In genomic region chr4:78510108-78510507, GRCh38 we compare ENCODE assay signal across 34 cellular contexts. TPM values are rescaled to one million over a fixed set of nuclear protein-coding genes. Genes with fewer than 3 reads are reported as not detected.
"Had no signal": no experiment of that assay in that cellular context is flagged by ENCODE, and none has a peak within 500 bp of the region (broad histone marks: within the 10 kb centered on the region; RNA-seq: fewer than 3 reads in every experiment).

No MANE protein-coding gene starts in this region.

- H3K9ac ChIP-seq: KMS-11 had no signal

- H3K9me3 ChIP-seq: MG63 had no signal

- H3K27me3 ChIP-seq: MG63 had no signal

- H3K27ac ChIP-seq: KMS-11 had no signal

- H3K4me3 ChIP-seq: MG63 had no signal

- H3K36me3 ChIP-seq: MG63 had no signal

- DNase-seq: Karpas-422, KG1, MG63, MM.1S, MV-4-11, NCI-H1048, NCI-H1092, NCI-H1092 treated with DMSO at 0.1 percent for 48 hours, NCI-H1105, NCI-H1105 treated with DMSO at 0.1 percent for 48 hours, NCI-H1417, NCI-H1417 treated with DMSO at 0.1 percent for 48 hours, NCI-H1436, NCI-H1436 treated with DMSO at 0.1 percent for 48 hours, NCI-H1694, NCI-H1694 treated with DMSO at 0.1 percent for 48 hours, NCI-H187, NCI-H1930, NCI-H2029, NCI-H2029 treated with DMSO at 0.1 percent for 48 hours, NCI-H2081, NCI-H2081 treated with DMSO at 0.1 percent for 48 hours, NCI-H2107, NCI-H2171, NCI-H2171 treated with DMSO at 0.1 percent for 48 hours, NCI-H2227 treated with DMSO at 0.1 percent for 48 hours, NCI-H226, NCI-H345, NCI-H446, NCI-H446 treated with DMSO at 0.1 percent for 48 hours, NCI-H510A, NCI-H510A treated with DMSO at 0.1 percent for 48 hours had no signal

- H3K4me2 ChIP-seq: KMS-11 had no signal

RNA-seq across cellular contexts. Expression of gene ANXA3, which starts 41.5 kb away (rescaled TPM):
- total RNA-seq: LHCN-M2 had no signal
